In genomic region chr18:22549260-22549937, GRCh38 we compare ENCODE assay signal across 24 cellular contexts.
"Had no signal": no experiment of that assay in that cellular context is flagged by ENCODE, and none has a peak within 500 bp of the region (broad histone marks: within the 10 kb centered on the region; RNA-seq: fewer than 3 reads in every experiment).

No MANE protein-coding gene starts in this region.

- H3K36me3 ChIP-seq: ascending aorta had no signal

- DNase-seq: activated B cell treated with CpG ODN at 0.5 μM for 24 hours; activated CD4-positive, alpha-beta T cell treated with anti-CD3 and anti-CD28 coated beads for 1 hour; activated CD4-positive, alpha-beta T cell treated with anti-CD3 and anti-CD28 coated beads, Interleukin-2, amount 10 ng/mL, durations not matched to agents 24 days and 14 days; activated CD4-positive, alpha-beta T cell treated with anti-CD3 and anti-CD28 coated beads, Interleukin-2, amount 50 U/mL, for 48 hours; activated CD8-positive, alpha-beta memory T cell treated with anti-CD3 and anti-CD28 coated beads, Interleukin-2, amount 10 ng/mL, durations not matched to agents 7 days and 5 days; activated effector memory CD4-positive, alpha-beta T cell treated with Interleukin-2 at 50 U/mL for 16 hours; activated naive CD4-positive, alpha-beta T cell; activated T-cell treated with anti-CD3 and anti-CD28 coated beads, Interleukin-2, amount 50 U/mL, for 24 hours; amniotic stem cell; body of pancreas; NCI-H1092; NCI-H1417 treated with DMSO at 0.1 percent for 48 hours; NCI-H1694; NCI-H2029; NCI-H2107; NCI-H2171 treated with DMSO at 0.1 percent for 48 hours; NCI-H345; NCI-H510A treated with DMSO at 0.1 percent for 48 hours; PC-3; T-cell; T-helper 2 cell had no signal

- H3K27ac ChIP-seq: ascending aorta, body of pancreas, KMS-11, SK-N-MC had no signal

- H3K4me3 ChIP-seq: ascending aorta, body of pancreas, SK-N-MC had no signal

- H3K9me3 ChIP-seq: ascending aorta, body of pancreas had no signal

- H3K27me3 ChIP-seq: ascending aorta, body of pancreas had no signal

- ATAC-seq: activated CD8-positive, alpha-beta memory T cell treated with anti-CD3 and anti-CD28 coated beads, Interleukin-2, amount 10 ng/mL, durations not matched to agents 7 days and 5 days; body of pancreas; PC-3; T-cell had no signal
